8 cellular contexts compared by ENCODE assay signal in genomic region chr1:61083014-61083798, GRCh38. TPM values are rescaled to one million over a fixed set of nuclear protein-coding genes. Genes with fewer than 3 reads are reported as not detected.
DNase-seq lines count a peak whose midpoint lies in the region; ATAC-seq, FAIRE-seq and TF ChIP-seq lines count a peak whose summit lies in the region.

No MANE protein-coding gene starts in this region.

- H3K9me3 ChIP-seq in SJSA1 (replicated peaks) (no peaks in the 10 kb centered on the region; the same call in 1 of the 2 replicates), mammary epithelial cell (replicated peaks; ENCODE audit: insufficient read depth, low read length) (no peaks in the 10 kb centered on the region)

- H4K20me1 ChIP-seq in mammary epithelial cell (ENCODE audit: insufficient read depth, low read length) = no peaks in the 10 kb centered on the region

- dilution Hi-C loops in mammary epithelial cell (cut with HindIII; ENCODE audit: low sequenced_read_pairs) = no loop called here

- CTCF ChIA-PET in mammary epithelial cell (lab: Charles Lee; ENCODE audit: low non-redundant PET) = no interaction called here

- H3K27ac ChIP-seq in SJSA1 (no peak overlapping the region), mammary epithelial cell (ENCODE audit: insufficient read depth, low read depth, low read length) (peak overlapping the region; percentile 75), skin epidermis (peak overlapping the region; percentile 64 to 96 (median 92))

- H3K9ac ChIP-seq in mammary epithelial cell (ENCODE audit: insufficient read depth, low read length) = peak overlapping the region; percentile 83

- DNase-seq in GM12864 (ENCODE audit: low read depth) (no peak), SJSA1 (ENCODE audit: low read depth in 1 of 2, low spot score in 2 of 2) (peak in 1 of 2 experiments; percentile 28), mammary epithelial cell (peak; percentile 37), iris pigment epithelial cell (ENCODE audit: low read depth) (peak; percentile 32), HTR-8/SVneo (ENCODE audit: insufficient read length, low spot score) (no peak), SIG-M5 treated with dmso at 0.1 percent for 504 hours (lab: John Stamatoyannopoulos, UW; ENCODE audit: unreplicated experiment) (no peak)

- 0% methylated on average over 3 of the region's 104 CpGs for WGBS in mammary epithelial cell (ENCODE audit: low coverage, missing lambda C conversion rate)

- no TSS peak for BruUV-seq in mammary epithelial cell (replicated peaks; lab: Mats Ljungman, UMichigan)

- peak overlapping the region; percentile 60 for H3K4me3 ChIP-seq in GM12864 (ENCODE audit: low read depth, low read length)
- peak overlapping the region; percentile 65 for H3K4me3 ChIP-seq in SJSA1
- H3K4me3 ChIP-seq in mammary epithelial cell (replicated peaks in 1 of 3; ENCODE audit: insufficient read depth in 1 of 3, low read depth in 2 of 3, low read length in 3 of 3) = peak overlapping the region; percentile 83 to 94 (median 91)
- peak overlapping the region; percentile 66 to 90 (median 69) for H3K4me3 ChIP-seq in skin epidermis

- H3K36me3 ChIP-seq in SJSA1 (no peaks in the 10 kb centered on the region), mammary epithelial cell (ENCODE audit: insufficient read depth, low read length) (peaks cover under 1% of the 10 kb centered on the region)

- H3K27me3 ChIP-seq in SJSA1 (replicated peaks) (peaks cover 18% of the 10 kb centered on the region), mammary epithelial cell (ENCODE audit: insufficient read depth, low read length) (no peaks in the 10 kb centered on the region)

- H3K79me2 ChIP-seq in mammary epithelial cell (ENCODE audit: insufficient read depth, low read length) = peaks cover 50% of the 10 kb centered on the region

- in situ Hi-C loops in mammary epithelial cell (cut with MboI; ENCODE audit: low sequenced_read_pairs in 2 of 2) = loop anchor here in 1 of 2 donors (10.0 kb wide), 1 partner anchor 252 kb away; no protein-coding TSS in a partner anchor

- peak overlapping the region; percentile 91 for H2AFZ ChIP-seq in mammary epithelial cell (ENCODE audit: low read depth, low read length)

- ATAC-seq in GM19463 (IDR thresholded peaks at IDR 0.05; ENCODE audit: unreplicated experiment) = no peak

- H3K4me1 ChIP-seq in SJSA1 (replicated peaks) (peaks cover 26% of the 10 kb centered on the region), mammary epithelial cell (ENCODE audit: insufficient read depth, low read length) (peaks cover 45% of the 10 kb centered on the region)

- peak overlapping the region; percentile 79 for H3K4me2 ChIP-seq in mammary epithelial cell (ENCODE audit: insufficient read depth, low read depth, low read length)

- TF ChIP-seq CTCF in GM12864 (IDR thresholded peaks at IDR 0.05; ENCODE audit: low read depth, low read length, missing control alignments) (no peak), mammary epithelial cell (conservative IDR thresholded peaks at IDR 0.05 in 1 of 2, IDR thresholded peaks at IDR 0.05 in 1 of 2; ENCODE audit: extremely low read depth in 1 of 2, insufficient read depth in 1 of 2, low read depth in 1 of 2, low read length in 2 of 2) (no peak)

- intact Hi-C loops in mammary epithelial cell (cut with micrococcal nuclease) = loop anchor here (2.0 kb wide), 1 partner anchor 32 kb away; no protein-coding TSS in a partner anchor

- no peak for FAIRE-seq in HTR-8/SVneo (lab: Jason Lieb, UNC)

RNA-seq across cellular contexts. Expression of gene NFIA, which starts 0.8 kb away (rescaled TPM):
- 0.74 and 0.81 TPM in 2 replicates for total RNA-seq in SJSA1 (2014; rRNA removed; shearing (Covaris generic))
- total RNA-seq in mammary epithelial cell = 10 to 100 TPM in 1 of 2 donors, 1 to 10 TPM in 1; 8.7 to 33.2 TPM
- 27.8 TPM for polyA plus RNA-seq in mammary epithelial cell
- polyA minus RNA-seq in mammary epithelial cell = 49.5 TPM

Comparison
In these comparisons a context has a peak if more than half of its experiments do, and no peak if none do; other contexts are left out.
1. DNase-seq: peak in mammary epithelial cell (single experiment) and iris pigment epithelial cell (single experiment); none in GM12864 (single experiment), HTR-8/SVneo (single experiment) and SIG-M5 treated with dmso at 0.1 percent for 504 hours (single experiment).
2. Peak in every context shown above with its lines, with median percentiles within 50 percentile points of each other: H3K4me3 ChIP-seq.